14 cellular contexts compared by ENCODE assay signal in genomic region chr1:39737546-39738169, GRCh38. TPM values are rescaled to one million over a fixed set of nuclear protein-coding genes. Genes with fewer than 3 reads are reported as not detected.
DNase-seq lines count a peak whose midpoint lies in the region; ATAC-seq, FAIRE-seq and TF ChIP-seq lines count a peak whose summit lies in the region.
"Had no signal": no experiment of that assay in that cellular context is flagged by ENCODE, and none has a peak within 500 bp of the region (broad histone marks: within the 10 kb centered on the region; RNA-seq: fewer than 3 reads in every experiment).

No MANE protein-coding gene starts in this region.

- peaks cover 31% of the 10 kb centered on the region for H3K36me3 Mint-ChIP-seq in CD8-positive, alpha-beta T cell
- H3K36me3 Mint-ChIP-seq in natural killer cell, result peaks cover 10% of the 10 kb centered on the region

- H3K9ac ChIP-seq in K562 (ENCODE audit: insufficient read depth in 1 of 2, low read depth in 2 of 2, low read length in 2 of 2), result no peak overlapping the region

- no peaks in the 10 kb centered on the region for H3K9me3 Mint-ChIP-seq in CD8-positive, alpha-beta T cell
- peaks cover 2 to 5% of the 10 kb centered on the region in 2 donors for H3K9me3 Mint-ChIP-seq in natural killer cell

- no peak overlapping the region for H3K4me3 ChIP-seq in CD8-positive, alpha-beta T cell (ENCODE audit: low read depth, low read length)
- no peak overlapping the region for H3K4me3 ChIP-seq in Jurkat, Clone E6-1 (ENCODE audit: low read length)
- no peak overlapping the region for H3K4me3 ChIP-seq in K562
- H3K4me3 ChIP-seq in lower leg skin (ENCODE audit: low read depth, poor library complexity, severe bottlenecking), result no peak overlapping the region
- no peak overlapping the region for H3K4me3 ChIP-seq in BE2C (ENCODE audit: low read depth, low read length)

- peak overlapping the region; percentile 42 for H3K4me3 Mint-ChIP-seq in CD8-positive, alpha-beta T cell
- peak overlapping the region; percentile 91 for H3K4me3 Mint-ChIP-seq in natural killer cell

- H3K9me3 ChIP-seq in CD8-positive, alpha-beta T cell (ENCODE audit: low read length), result no peaks in the 10 kb centered on the region
- H3K9me3 ChIP-seq in K562 (replicated peaks; ENCODE audit: control insufficient read depth, insufficient read depth, low read depth, low read length) (no peaks in the 10 kb centered on the region), BE2C (no peaks in the 10 kb centered on the region)
- H3K9me3 ChIP-seq: esophagus squamous epithelium, prostate gland, thoracic aorta had no signal

- 90% methylated on average over 9 of the region's 9 CpGs for WGBS in K562 (ENCODE audit: insufficient coverage, low coverage, missing lambda C conversion rate)
- 82 to 84% methylated on average over 9 of the region's 9 CpGs for WGBS in lower leg skin, 2 donors

- peak overlapping the region; percentile 60 for H2AFZ ChIP-seq in K562 (ENCODE audit: low read depth, low read length)

- no peak overlapping the region for H3K27ac Mint-ChIP-seq in CD8-positive, alpha-beta T cell
- H3K27ac Mint-ChIP-seq in natural killer cell, result peak overlapping the region; percentile 85 to 96

- H3K4me1 Mint-ChIP-seq in CD8-positive, alpha-beta T cell (ENCODE audit: low read depth), result peaks cover 40% of the 10 kb centered on the region
- H3K4me1 Mint-ChIP-seq in natural killer cell, result peaks cover 42% of the 10 kb centered on the region in 2 donors

- peaks cover 23% of the 10 kb centered on the region for H3K79me2 ChIP-seq in K562 (ENCODE audit: control insufficient read depth, insufficient read depth, low read length)

- peaks cover 23% of the 10 kb centered on the region for H3K4me1 ChIP-seq in CD8-positive, alpha-beta T cell (ENCODE audit: insufficient read depth, low read length)
- H3K4me1 ChIP-seq in K562 (replicated peaks in 1 of 2; ENCODE audit: control insufficient read depth in 2 of 2, insufficient read depth in 2 of 2, low read length in 2 of 2) (peaks cover 14 to 15% of the 10 kb centered on the region in 2 experiments; a peak in 4 of 5 replicates), BE2C (no peaks in the 10 kb centered on the region)

- peak in 1 of 7 experiments; percentile 23 for DNase-seq in CD8-positive, alpha-beta T cell
- DNase-seq in Jurkat, Clone E6-1 (ENCODE audit: low read depth, low spot score), result peak; percentile 29
- no peak for DNase-seq in K562 (ENCODE audit: extremely low read depth in 1 of 4, low spot score in 3 of 4)
- DNase-seq in natural killer cell, result peak; percentile 43
- no peak for DNase-seq in lower leg skin (ENCODE audit: low spot score in 2 of 2)
- no peak for DNase-seq in DMS153 (lab: John Stamatoyannopoulos, UW)
- DNase-seq in BE2C, result no peak
- DNase-seq: central memory CD4-positive, alpha-beta T cell; esophagus squamous epithelium; left colon; NCI-H1694 had no signal

- in situ Hi-C loops in K562 (cut with MboI), result no loop called here

- TF ChIP-seq EP300 in K562 (IDR thresholded peaks at IDR 0.05; ENCODE audit: low read length), result no peak

- TF ChIP-seq RAD21 in K562 (CRISPR knock-in tag; conservative IDR thresholded peaks at IDR 0.05 in 1 of 2, IDR thresholded peaks at IDR 0.05 in 1 of 2), result no peak

- H3K27ac ChIP-seq in CD8-positive, alpha-beta T cell (ENCODE audit: low read depth, low read length), result no peak overlapping the region
- H3K27ac ChIP-seq in K562 (ENCODE audit: extremely low read depth, low read depth, low read length), result no peak overlapping the region

- CTCF ChIA-PET in CD8-positive, alpha-beta T cell (lab: Charles Lee), result interaction anchor here (0.6 to 2.2 kb wide), 5 partner anchors 9 to 158 kb away, joined by 3 to 10 read pairs (median 4); no protein-coding TSS in a partner anchor
- CTCF ChIA-PET in K562 (lab: Yijun Ruan, JAX; ENCODE audit: low intra/inter-chr PET ratio), result interaction anchor here (0.6 kb wide), 1 partner anchor 161 kb away, joined by 6 read pairs; no protein-coding TSS in a partner anchor

- BruUV-seq in K562 (replicated peaks; lab: Mats Ljungman, UMichigan), result no TSS peak

- no peak for TF ChIP-seq CTCF in CD8-positive, alpha-beta T cell (IDR thresholded peaks at IDR 0.05)
- TF ChIP-seq CTCF in K562 (IDR thresholded peaks at IDR 0.05 in 2 of 3, conservative IDR thresholded peaks at IDR 0.05 in 1 of 3; ENCODE audit: insufficient read depth in 2 of 3, low read depth in 1 of 3, low read length in 3 of 3) (no peak), natural killer cell (IDR thresholded peaks at IDR 0.05) (no peak), lower leg skin (IDR thresholded peaks at IDR 0.05) (no peak), BE2C (IDR thresholded peaks at IDR 0.05; ENCODE audit: low read depth, low read length) (no peak)

- peaks cover 32% of the 10 kb centered on the region for H3K27me3 Mint-ChIP-seq in CD8-positive, alpha-beta T cell (ENCODE audit: low read depth)
- peaks cover 0 to 8% of the 10 kb centered on the region in 2 donors for H3K27me3 Mint-ChIP-seq in natural killer cell (ENCODE audit: low read depth in 2 of 2)

- no peak for TF ChIP-seq POLR2A in K562 (conservative IDR thresholded peaks at IDR 0.05)
- TF ChIP-seq POLR2A in lower leg skin (IDR thresholded peaks at IDR 0.05), result no peak

- intact Hi-C loops in CD8-positive, alpha-beta T cell (cut with DNase I, micrococcal nuclease), result loop anchor here (1.0 kb wide), 2 partner anchors 45 to 46 kb away; partner anchors contain the start of gene HPCAL4 (in 1 of the 2)
- intact Hi-C loops in K562 (cut with micrococcal nuclease) (no loop called here), natural killer cell (cut with micrococcal nuclease) (no loop called here), lower leg skin (cut with DNase I; ENCODE audit: low total_unique reads) (no loop called here)

- no peak overlapping the region for H3K4me2 ChIP-seq in K562 (ENCODE audit: insufficient read depth, low read length)

- peaks cover 8% of the 10 kb centered on the region for H3K36me3 ChIP-seq in CD8-positive, alpha-beta T cell (ENCODE audit: insufficient read depth, low read length)
- H3K36me3 ChIP-seq in K562 (ENCODE audit: control insufficient read depth, insufficient read depth, low read length) (peaks cover 31% of the 10 kb centered on the region), BE2C (peaks cover 4% of the 10 kb centered on the region; the same call in 1 of the 2 replicates)
- H3K36me3 ChIP-seq: prostate gland had no signal

- H3K27me3 ChIP-seq in CD8-positive, alpha-beta T cell (ENCODE audit: insufficient read depth, low read length), result no peaks in the 10 kb centered on the region
- H3K27me3 ChIP-seq in K562 (ENCODE audit: control insufficient read depth in 2 of 2, insufficient read depth in 2 of 2, low read length in 2 of 2) (peaks cover 15 to 26% of the 10 kb centered on the region in 2 experiments), BE2C (no peaks in the 10 kb centered on the region)

- no peaks in the 10 kb centered on the region for H3K9me1 ChIP-seq in K562 (ENCODE audit: control insufficient read depth, insufficient read depth, low read length)

- FAIRE-seq in K562 (lab: Jason Lieb, UNC), result no peak

- ATAC-seq in CD8-positive, alpha-beta T cell, result no peak
- no peak for ATAC-seq in K562
- ATAC-seq in natural killer cell, result peak; percentile 39 to 49 (median 46)
- no peak for ATAC-seq in HG03175 (IDR thresholded peaks at IDR 0.05; ENCODE audit: unreplicated experiment)

- H4K20me1 ChIP-seq in K562 (replicated peaks; ENCODE audit: control insufficient read depth, insufficient read depth, low read length), result no peaks in the 10 kb centered on the region

- POLR2A ChIA-PET in CD8-positive, alpha-beta T cell (lab: Charles Lee), result interaction anchor here (0.7 to 2.7 kb wide), 6 partner anchors 9 to 303 kb away, joined by 3 to 8 read pairs (median 4); partner anchors contain the start of genes CAP1, HPCAL4 and PABPC4
- POLR2A ChIA-PET in K562 (lab: Yijun Ruan, JAX), result interaction anchor here (0.6 to 1.2 kb wide), 5 partner anchors 9 to 159 kb away, joined by 3 to 5 read pairs (median 3); no protein-coding TSS in a partner anchor

RNA-seq across cellular contexts. Expression of gene PPIE, which starts 1.0 kb away (rescaled TPM):
- 10 to 100 TPM; 43.6 to 46.7 TPM for total RNA-seq in CD8-positive, alpha-beta T cell
- polyA plus RNA-seq in Jurkat, Clone E6-1 (2012; ENCODE audit: insufficient read depth, insufficient read length), result 73.2 TPM
- 82.2 and 84.9 TPM in 2 replicates for total RNA-seq in K562 (2011; cell fraction: chromatin; rRNA removed; ENCODE audit: low replicate concordance)
- 64.3 and 64.9 TPM in 2 replicates for total RNA-seq in K562 (2011; cell fraction: nucleolus; rRNA removed)
- total RNA-seq in K562 (2011; cell fraction: nucleoplasm; rRNA removed), result 89.9 and 148 TPM in 2 replicates
- total RNA-seq in K562 (2014; rRNA removed) (75.4 and 84.7 TPM in 2 replicates), K562 (2014; rRNA removed; fragmentation: Illumina TruSeq; extraction: Trizol) (107 and 113 TPM in 2 replicates), K562 (2015; rRNA removed; fragmentation: Illumina TruSeq; extraction: Trizol) (99.9 and 100.0 TPM in 2 replicates), K562 (2021) (94.2 and 108 TPM in 2 replicates), natural killer cell (10 to 100 TPM; 44.3 to 62.8 (median 59.8) TPM), lower leg skin (10 to 100 TPM; 21.5 to 36.9 (median 25.5) TPM)
- polyA plus RNA-seq in K562 (2011; rRNA removed) (162 and 163 TPM in 2 replicates), K562 (2014; fragmentation: Illumina TruSeq; extraction: Trizol) (119 and 131 TPM in 2 replicates), K562 (2014; fragmentation: Nextera tagmentation; extraction: Ambion mirVana) (100 to 1,000 TPM; 369 to 444 TPM), K562 (2014; rRNA removed) (136 and 154 TPM in 2 replicates)
- 121 and 152 TPM in 2 replicates for polyA plus RNA-seq in K562 (2011; cell fraction: cytosol; rRNA removed)
- 98.0 and 123 TPM in 2 replicates for polyA plus RNA-seq in K562 (2011; cell fraction: nucleus; rRNA removed)
- 94.9 and 105 TPM in 2 replicates for polyA plus RNA-seq in K562 (2012)
- polyA minus RNA-seq in K562 (2011; rRNA and poly(A)+ RNA removed), result 85.1 and 88.0 TPM in 2 replicates
- polyA minus RNA-seq in K562 (2011; cell fraction: cytosol; rRNA and poly(A)+ RNA removed), result 28.3 and 30.2 TPM in 2 replicates
- polyA minus RNA-seq in K562 (2011; cell fraction: nucleus; rRNA and poly(A)+ RNA removed), result 35.5 and 68.5 TPM in 2 replicates
- polyA plus RNA-seq in BE2C (2012; ENCODE audit: insufficient read depth, insufficient read length, low read depth), result 98.5 TPM

RNA-seq across cellular contexts. Expression of gene OXCT2, which starts 33.5 kb away (rescaled TPM):
- total RNA-seq in CD8-positive, alpha-beta T cell, result under 1 TPM; 0.83 to 0.95 TPM
- polyA plus RNA-seq in Jurkat, Clone E6-1 (2012; ENCODE audit: insufficient read depth, insufficient read length), result 1.1 TPM
- total RNA-seq in K562 (2011; cell fraction: chromatin; rRNA removed; ENCODE audit: low replicate concordance), result 1.4 and 2.6 TPM in 2 replicates
- 1.0 and 1.3 TPM in 2 replicates for total RNA-seq in K562 (2011; cell fraction: nucleolus; rRNA removed)
- total RNA-seq in K562 (2011; cell fraction: nucleoplasm; rRNA removed), result 1.3 and 1.5 TPM in 2 replicates
- total RNA-seq in K562 (2014; rRNA removed) (0.54 and 0.57 TPM in 2 replicates), K562 (2014; rRNA removed; fragmentation: Illumina TruSeq; extraction: Trizol) (0.22 TPM in 1 of 2 replicates, not detected in the other), K562 (2015; rRNA removed; fragmentation: Illumina TruSeq; extraction: Trizol) (0.22 and 0.23 TPM in 2 replicates), K562 (2021) (0.31 and 0.64 TPM in 2 replicates), natural killer cell (1 to 10 TPM in 2 of 3 donors, under 1 TPM in 1; 0.42 to 2.2 (median 1.9) TPM), lower leg skin (1 to 10 TPM in 2 of 4 donors, under 1 TPM in 1, not detected in 1; 0.15 to 6.6 (median 1.4) TPM)
- polyA plus RNA-seq in K562 (2011; rRNA removed) (0.08 and 0.39 TPM in 2 replicates), K562 (2014; fragmentation: Illumina TruSeq; extraction: Trizol) (0.21 and 0.37 TPM in 2 replicates), K562 (2014; fragmentation: Nextera tagmentation; extraction: Ambion mirVana) (not detected), K562 (2014; rRNA removed) (0.05 and 0.37 TPM in 2 replicates)
- 0.21 and 0.28 TPM in 2 replicates for polyA plus RNA-seq in K562 (2011; cell fraction: cytosol; rRNA removed)
- polyA plus RNA-seq in K562 (2011; cell fraction: nucleus; rRNA removed), result 1.2 and 1.5 TPM in 2 replicates
- polyA plus RNA-seq in K562 (2012), result 0.44 and 0.78 TPM in 2 replicates
- polyA minus RNA-seq in K562 (2011; rRNA and poly(A)+ RNA removed), result 0.28 and 0.33 TPM in 2 replicates
- polyA minus RNA-seq in K562 (2011; cell fraction: cytosol; rRNA and poly(A)+ RNA removed), result not detected in 2 replicates
- not detected in 2 replicates for polyA minus RNA-seq in K562 (2011; cell fraction: nucleus; rRNA and poly(A)+ RNA removed)
- polyA plus RNA-seq in BE2C (2012; ENCODE audit: insufficient read depth, insufficient read length, low read depth), result not detected

RNA-seq across cellular contexts. Expression of gene HPCAL4, which starts 46.4 kb away (rescaled TPM):
- 10 to 100 TPM; 12.1 to 12.8 TPM for total RNA-seq in CD8-positive, alpha-beta T cell
- polyA plus RNA-seq in Jurkat, Clone E6-1 (2012; ENCODE audit: insufficient read depth, insufficient read length), result 0.77 TPM
- total RNA-seq in K562 (2011; cell fraction: chromatin; rRNA removed; ENCODE audit: low replicate concordance), result not detected in 2 replicates
- 0.17 TPM in 1 of 2 replicates, not detected in the other for total RNA-seq in K562 (2011; cell fraction: nucleolus; rRNA removed)
- total RNA-seq in K562 (2011; cell fraction: nucleoplasm; rRNA removed), result 0.07 TPM in 1 of 2 replicates, not detected in the other
- not detected in 2 replicates for total RNA-seq in K562 (2014; rRNA removed)
- 0.04 TPM in 1 of 2 replicates, not detected in the other for total RNA-seq in K562 (2014; rRNA removed; fragmentation: Illumina TruSeq; extraction: Trizol)
- not detected in 2 replicates for total RNA-seq in K562 (2015; rRNA removed; fragmentation: Illumina TruSeq; extraction: Trizol)
- total RNA-seq in K562 (2021), result 0.04 TPM in 2 replicates
- 0.04 and 0.07 TPM in 2 replicates for polyA plus RNA-seq in K562 (2011; rRNA removed)
- polyA plus RNA-seq in K562 (2011; cell fraction: cytosol; rRNA removed), result 0.06 and 0.09 TPM in 2 replicates
- polyA plus RNA-seq in K562 (2011; cell fraction: nucleus; rRNA removed), result 0.06 TPM in 2 replicates
- 0.03 and 0.06 TPM in 2 replicates for polyA plus RNA-seq in K562 (2012)
- 0.04 TPM in 1 of 2 replicates, not detected in the other for polyA plus RNA-seq in K562 (2014; fragmentation: Illumina TruSeq; extraction: Trizol)
- under 1 TPM in 1 of 2 experiments, not detected in 1; 0.01 TPM for polyA plus RNA-seq in K562 (2014; fragmentation: Nextera tagmentation; extraction: Ambion mirVana)
- not detected in 2 replicates for polyA plus RNA-seq in K562 (2014; rRNA removed)
- polyA minus RNA-seq in K562 (2011; rRNA and poly(A)+ RNA removed), result 0.06 and 0.11 TPM in 2 replicates
- polyA minus RNA-seq in K562 (2011; cell fraction: cytosol; rRNA and poly(A)+ RNA removed), result not detected in 2 replicates
- 0.11 TPM in 1 of 2 replicates, not detected in the other for polyA minus RNA-seq in K562 (2011; cell fraction: nucleus; rRNA and poly(A)+ RNA removed)
- total RNA-seq in natural killer cell, result 1 to 10 TPM in 2 of 3 donors, under 1 TPM in 1; 0.78 to 1.6 (median 1.3) TPM
- not detected for total RNA-seq in lower leg skin
- polyA plus RNA-seq in BE2C (2012; ENCODE audit: insufficient read depth, insufficient read length, low read depth), result 2.5 TPM

RNA-seq across cellular contexts. Expression of gene BMP8B, which starts 51.0 kb away (rescaled TPM):
- total RNA-seq in CD8-positive, alpha-beta T cell, result under 1 TPM; 0.19 to 0.24 TPM
- 0.31 TPM for polyA plus RNA-seq in Jurkat, Clone E6-1 (2012; ENCODE audit: insufficient read depth, insufficient read length)
- total RNA-seq in K562 (2011; cell fraction: chromatin; rRNA removed; ENCODE audit: low replicate concordance), result 0.16 and 0.32 TPM in 2 replicates
- total RNA-seq in K562 (2011; cell fraction: nucleolus; rRNA removed), result 0.53 and 0.67 TPM in 2 replicates
- 0.29 and 0.31 TPM in 2 replicates for total RNA-seq in K562 (2011; cell fraction: nucleoplasm; rRNA removed)
- total RNA-seq in K562 (2014; rRNA removed) (0.18 and 0.20 TPM in 2 replicates), K562 (2014; rRNA removed; fragmentation: Illumina TruSeq; extraction: Trizol) (0.10 and 0.11 TPM in 2 replicates), K562 (2015; rRNA removed; fragmentation: Illumina TruSeq; extraction: Trizol) (0.11 and 0.14 TPM in 2 replicates), K562 (2021) (0.33 and 0.36 TPM in 2 replicates), natural killer cell (1 to 10 TPM; 2.8 to 4.3 (median 3.6) TPM), lower leg skin (1 to 10 TPM; 1.1 to 2.2 (median 1.5) TPM)
- polyA plus RNA-seq in K562 (2011; rRNA removed) (0.14 and 0.15 TPM in 2 replicates), K562 (2014; fragmentation: Illumina TruSeq; extraction: Trizol) (0.14 and 0.18 TPM in 2 replicates), K562 (2014; fragmentation: Nextera tagmentation; extraction: Ambion mirVana) (under 1 TPM; 0.03 to 0.04 TPM), K562 (2014; rRNA removed) (0.09 and 0.22 TPM in 2 replicates)
- polyA plus RNA-seq in K562 (2011; cell fraction: cytosol; rRNA removed), result 0.09 and 0.13 TPM in 2 replicates
- polyA plus RNA-seq in K562 (2011; cell fraction: nucleus; rRNA removed), result 0.14 and 0.17 TPM in 2 replicates
- polyA plus RNA-seq in K562 (2012), result 0.34 and 0.62 TPM in 2 replicates
- 0.09 and 0.18 TPM in 2 replicates for polyA minus RNA-seq in K562 (2011; rRNA and poly(A)+ RNA removed)
- not detected in 2 replicates for polyA minus RNA-seq in K562 (2011; cell fraction: cytosol; rRNA and poly(A)+ RNA removed)
- polyA minus RNA-seq in K562 (2011; cell fraction: nucleus; rRNA and poly(A)+ RNA removed), result 0.13 and 0.22 TPM in 2 replicates
- polyA plus RNA-seq in BE2C (2012; ENCODE audit: insufficient read depth, insufficient read length, low read depth), result 0.23 TPM

Comparison
In these comparisons a context has a peak if more than half of its experiments do, and no peak if none do; other contexts are left out.
1. ATAC-seq: peak in natural killer cell (3 of 3); none in CD8-positive, alpha-beta T cell (single experiment), K562 (single experiment) and HG03175 (single experiment).
2. DNase-seq: peak in Jurkat, Clone E6-1 (single experiment) and natural killer cell (single experiment); none in K562 (0 of 4), lower leg skin (0 of 2), DMS153 (single experiment) and BE2C (single experiment).
3. RNA of gene HPCAL4, which starts 46.4 kb away (total RNA-seq): 12.1 to 12.8 TPM in CD8-positive, alpha-beta T cell; 0.78 to 1.6 TPM in natural killer cell, 0.04 to 0.17 TPM in K562 and not detected in lower leg skin; every median in the first group is over 4 times any median in the second.
4. intact Hi-C loops: an anchor here in CD8-positive, alpha-beta T cell (1.0 kb wide); none called in K562, natural killer cell and lower leg skin.